ENCODE assay signal across 1 cellular context in genomic region chr16:27273670-27274522, GRCh38.
A peak's percentile ranks its signal among the peaks of the same experiment; 100 is the strongest.
TF ChIP-seq lines count a peak whose summit lies in the region.

No MANE protein-coding gene starts in this region.

TF ChIP-seq in HepG2, 621 proteins besides CTCF, POLR2A, EP300 and RAD21 (continued from another document and continues in another):
- TF ChIP-seq IKZF5 (CRISPR knock-in tag; IDR thresholded peaks at IDR 0.05) (peak; percentile 99), SALL2 (CRISPR knock-in tag; IDR thresholded peaks at IDR 0.05) (peak; percentile 92), HOMEZ (CRISPR knock-in tag; IDR thresholded peaks at IDR 0.05; ENCODE audit: low read depth) (peak; percentile 93), ZFP91 (CRISPR knock-in tag; IDR thresholded peaks at IDR 0.05; ENCODE audit: borderline replicate concordance) (peak; percentile 34; the same call in 1 of the 2 replicates), ZNF614 (CRISPR knock-in tag; IDR thresholded peaks at IDR 0.05; ENCODE audit: borderline replicate concordance) (peak; percentile 97), KIAA2018 (CRISPR knock-in tag; IDR thresholded peaks at IDR 0.05; ENCODE audit: borderline replicate concordance) (no peak), ZNF607 (CRISPR knock-in tag; IDR thresholded peaks at IDR 0.05; ENCODE audit: borderline replicate concordance) (no peak; the same call in 1 of the 2 replicates), ZBED4 (CRISPR knock-in tag; IDR thresholded peaks at IDR 0.05; ENCODE audit: borderline replicate concordance) (peak; percentile 88), HNF4A (CRISPR knock-in tag; IDR thresholded peaks at IDR 0.05) (peak; percentile 100), NFYB (CRISPR knock-in tag; IDR thresholded peaks at IDR 0.05) (peak; percentile 21; the same call in 1 of the 2 replicates), ARID4A (CRISPR knock-in tag; IDR thresholded peaks at IDR 0.05; ENCODE audit: borderline replicate concordance) (peak; percentile 74; the same call in 1 of the 2 replicates), CENPT (CRISPR knock-in tag; IDR thresholded peaks at IDR 0.05; ENCODE audit: low read depth) (no peak), KMT2B (CRISPR knock-in tag; IDR thresholded peaks at IDR 0.05) (peak; percentile 82; the same call in 1 of the 2 replicates), ZNF232 (CRISPR knock-in tag; IDR thresholded peaks at IDR 0.05; ENCODE audit: borderline replicate concordance) (peak; percentile 88; the same call in 1 of the 2 replicates), HOXA9 (CRISPR knock-in tag; IDR thresholded peaks at IDR 0.05; ENCODE audit: borderline replicate concordance) (no peak), ZNF768 (CRISPR knock-in tag; IDR thresholded peaks at IDR 0.05) (no peak; the same call in 1 of the 2 replicates), ATF3 (CRISPR knock-in tag; IDR thresholded peaks at IDR 0.05) (peak; percentile 96), HOXD1 (CRISPR knock-in tag; IDR thresholded peaks at IDR 0.05) (peak; percentile 88; the same call in 1 of the 2 replicates), ZNF841 (CRISPR knock-in tag; IDR thresholded peaks at IDR 0.05; ENCODE audit: borderline replicate concordance) (no peak), RORA (CRISPR knock-in tag; IDR thresholded peaks at IDR 0.05) (no peak), BRD4 (CRISPR knock-in tag; IDR thresholded peaks at IDR 0.05) (no peak), DPF2 (CRISPR knock-in tag; IDR thresholded peaks at IDR 0.05; ENCODE audit: borderline replicate concordance, low read depth) (peak; percentile 94), CSRNP1 (CRISPR knock-in tag; IDR thresholded peaks at IDR 0.05) (peak; percentile 91), TEAD3 (CRISPR knock-in tag; optimal IDR thresholded peaks at IDR 0.05; ENCODE audit: borderline replicate concordance) (peak; percentile 91), ATF4 (CRISPR knock-in tag; IDR thresholded peaks at IDR 0.05) (peak in 1 of 2 experiments; percentile 63; a peak in 1 of 4 replicates), SIX1 (CRISPR knock-in tag; IDR thresholded peaks at IDR 0.05; ENCODE audit: borderline replicate concordance) (peak; percentile 58; the same call in 1 of the 2 replicates), SP140L (CRISPR knock-in tag; IDR thresholded peaks at IDR 0.05; ENCODE audit: borderline replicate concordance) (no peak), GTF3A (CRISPR knock-in tag; conservative IDR thresholded peaks at IDR 0.05) (no peak), STAT5B (CRISPR knock-in tag; IDR thresholded peaks at IDR 0.05) (no peak), CREB1 (IDR thresholded peaks at IDR 0.05) (peak; percentile 73), CREB1 (CRISPR knock-in tag; IDR thresholded peaks at IDR 0.05) (peak; percentile 87)
